17 cellular contexts compared by ENCODE assay signal in genomic region chr6:20933057-20933792, GRCh38.
DNase-seq lines count a peak whose midpoint lies in the region; ATAC-seq and TF ChIP-seq lines count a peak whose summit lies in the region.
"Had no signal": no experiment of that assay in that cellular context is flagged by ENCODE, and none has a peak within 500 bp of the region (broad histone marks: within the 10 kb centered on the region; RNA-seq: fewer than 3 reads in every experiment).

No MANE protein-coding gene starts in this region.

- no peaks in the 10 kb centered on the region for H3K9me3 ChIP-seq in SK-N-SH
- H3K9me3 ChIP-seq: upper lobe of right lung had no signal

- POLR2A ChIA-PET in SK-N-SH (lab: Yijun Ruan, JAX) = no interaction called here

- TF ChIP-seq CTCF in SK-N-SH (IDR thresholded peaks at IDR 0.05) (no peak), VCaP (conservative IDR thresholded peaks at IDR 0.05) (no peak)

- no peaks in the 10 kb centered on the region for H3K27me3 ChIP-seq in SK-N-SH (ENCODE audit: insufficient read depth)
- H3K27me3 ChIP-seq: foreskin keratinocyte, upper lobe of right lung had no signal

- WGBS in SK-N-SH (ENCODE audit: low lambda C conversion rate) = 88% methylated on average over 2 of the region's 2 CpGs

- H3K4me2 ChIP-seq in SK-N-SH = no peak overlapping the region

- H3K4me3 ChIP-seq in SK-N-SH (ENCODE audit: low read depth in 2 of 2, low read length in 1 of 2) = no peak overlapping the region
- H3K4me3 ChIP-seq: coronary artery, upper lobe of right lung had no signal

- no peaks in the 10 kb centered on the region for H3F3A ChIP-seq in SK-N-SH (replicated peaks; ENCODE audit: insufficient read depth)

- TF ChIP-seq RAD21 in SK-N-SH (IDR thresholded peaks at IDR 0.05; ENCODE audit: low read length) = no peak

- H4K20me1 ChIP-seq in SK-N-SH (ENCODE audit: insufficient read depth) = no peaks in the 10 kb centered on the region

- DNase-seq in SK-N-SH (peak; percentile 10), NCI-H2029 treated with DMSO at 0.1 percent for 48 hours (lab: John Stamatoyannopoulos, UW) (peak; percentile 76), GDM1 (lab: John Stamatoyannopoulos, UW) (no peak), COLO829 (ENCODE audit: low spot score) (no peak)
- DNase-seq in activated CD4-positive, alpha-beta T cell treated with anti-CD3 and anti-CD28 coated beads, Interleukin-2, amount 50 U/mL, for 1 hour = no peak
- DNase-seq: activated CD4-positive, alpha-beta T cell treated with anti-CD3 and anti-CD28 coated beads for 48 hours; activated naive CD4-positive, alpha-beta T cell treated with anti-CD3 and anti-CD28 coated beads, Interleukin-2, amount 50 U/mL, for 16 hours; foreskin keratinocyte; HFFc6; midbrain; NCI-H510A; right cardiac atrium; upper lobe of right lung had no signal

- no peaks in the 10 kb centered on the region for H3K36me3 ChIP-seq in SK-N-SH (replicated peaks in 1 of 2; ENCODE audit: control insufficient read depth in 1 of 2, insufficient read depth in 2 of 2, low read length in 1 of 2)
- H3K36me3 ChIP-seq: upper lobe of right lung had no signal

- ATAC-seq in SK-N-SH treated with all-trans-retinoic acid at 6 μM for 48 hours (no peak), GM21423 (IDR thresholded peaks at IDR 0.05; ENCODE audit: unreplicated experiment) (no peak)
- ATAC-seq: foreskin keratinocyte, right cardiac atrium, upper lobe of right lung had no signal

- no peaks in the 10 kb centered on the region for H3K9me2 ChIP-seq in SK-N-SH

- no peaks in the 10 kb centered on the region; a peak in 2 of 4 replicates for H3K4me1 ChIP-seq in SK-N-SH (ENCODE audit: control insufficient read depth in 1 of 2, insufficient read depth in 2 of 2, low read depth in 1 of 2, low read length in 1 of 2)
- H3K4me1 ChIP-seq: foreskin keratinocyte, upper lobe of right lung had no signal

- no peak for TF ChIP-seq EP300 in SK-N-SH (IDR thresholded peaks at IDR 0.05; ENCODE audit: borderline replicate concordance in 1 of 2, low read depth in 1 of 2, low read length in 1 of 2)

- no peak overlapping the region for H2AFZ ChIP-seq in SK-N-SH (ENCODE audit: low read depth)

- H3K9ac ChIP-seq in SK-N-SH = no peak overlapping the region

- CTCF ChIA-PET in SK-N-SH (lab: Yijun Ruan, JAX) = no interaction called here

- no peaks in the 10 kb centered on the region for H3K79me2 ChIP-seq in SK-N-SH (ENCODE audit: insufficient read depth)

- H3K27ac ChIP-seq in SK-N-SH (ENCODE audit: low read depth in 2 of 2, low read length in 1 of 2) (peak overlapping the region in 1 of 2 experiments; percentile 84; a peak in 2 of 4 replicates), VCaP (peak overlapping the region; percentile 44)
- H3K27ac ChIP-seq: coronary artery, foreskin keratinocyte, upper lobe of right lung had no signal

TF ChIP-seq in SK-N-SH, 30 proteins besides CTCF, POLR2A, EP300 and RAD21:
- TF ChIP-seq MEF2A (IDR thresholded peaks at IDR 0.05; ENCODE audit: borderline replicate concordance, low read depth) (no peak), MAX (IDR thresholded peaks at IDR 0.05; ENCODE audit: low read depth) (no peak), GATA2 (CRISPR knock-in tag; IDR thresholded peaks at IDR 0.05) (no peak)

TF ChIP-seq in SK-N-SH treated with all-trans-retinoic acid at 6 μM for 48 hours, 23 proteins besides CTCF, POLR2A, EP300 and RAD21:
- TF ChIP-seq ZC3H10 (CRISPR knock-in tag; IDR thresholded peaks at IDR 0.05) (no peak), POU6F1 (CRISPR knock-in tag; IDR thresholded peaks at IDR 0.05; ENCODE audit: borderline replicate concordance, low read depth) (no peak), ZNF565 (CRISPR knock-in tag; conservative IDR thresholded peaks at IDR 0.05; ENCODE audit: low read depth) (no peak)

Comparison
In these comparisons a context has a peak if more than half of its experiments do, and no peak if none do; other contexts are left out.
1. DNase-seq: peak in SK-N-SH (single experiment) and NCI-H2029 treated with DMSO at 0.1 percent for 48 hours (single experiment); none in GDM1 (single experiment), COLO829 (single experiment) and activated CD4-positive, alpha-beta T cell treated with anti-CD3 and anti-CD28 coated beads, Interleukin-2, amount 50 U/mL, for 1 hour (single experiment).